Comparison of ENCODE assay signal across 18 cellular contexts in genomic region chr1:172265905-172266304, GRCh38.
"Had no signal": no experiment of that assay in that cellular context is flagged by ENCODE, and none has a peak within 500 bp of the region (broad histone marks: within the 10 kb centered on the region; RNA-seq: fewer than 3 reads in every experiment).

No MANE protein-coding gene starts in this region.

- H3K4me3 ChIP-seq: esophagus muscularis mucosa, gastroesophageal sphincter, mucosa of descending colon, spleen, suprapubic skin, thyroid gland, upper lobe of left lung, vagina had no signal

- H3K4me3 Mint-ChIP-seq: naive thymus-derived CD8-positive, alpha-beta T cell; neural crest cell; stimulated activated naive B cell treated with anti-CD40 and anti-IgM and Interleukin-4, amounts not matched to agents 10 μg/mL and 1 μg/mL and 100 μg/mL, for 72 hours had no signal

- H3K9me3 ChIP-seq: esophagus muscularis mucosa, gastroesophageal sphincter, mucosa of descending colon, suprapubic skin, thyroid gland, upper lobe of left lung, vagina had no signal

- H3K4me1 Mint-ChIP-seq: naive thymus-derived CD8-positive, alpha-beta T cell; stimulated activated naive B cell treated with anti-CD40 and anti-IgM and Interleukin-4, amounts not matched to agents 10 μg/mL and 1 μg/mL and 100 μg/mL, for 72 hours had no signal

- H3K27me3 ChIP-seq: esophagus muscularis mucosa, gastroesophageal sphincter, spleen, suprapubic skin, thyroid gland, upper lobe of left lung, vagina had no signal

- DNase-seq: effector memory CD4-positive, alpha-beta T cell; glutamatergic neuron; islet precursor cell; mucosa of descending colon; naive thymus-derived CD8-positive, alpha-beta T cell; posterior cingulate gyrus; spleen; stimulated activated naive B cell treated with anti-CD40 and anti-IgM and Interleukin-4, amounts not matched to agents 10 μg/mL and 1 μg/mL and 100 μg/mL, for 72 hours; thyroid gland; upper lobe of left lung had no signal

- H3K4me1 ChIP-seq: thyroid gland had no signal

- H3K27ac Mint-ChIP-seq: naive thymus-derived CD8-positive, alpha-beta T cell; stimulated activated naive B cell treated with anti-CD40 and anti-IgM and Interleukin-4, amounts not matched to agents 10 μg/mL and 1 μg/mL and 100 μg/mL, for 72 hours had no signal

- H3K36me3 ChIP-seq: esophagus muscularis mucosa, gastroesophageal sphincter, spleen, suprapubic skin, thyroid gland, upper lobe of left lung, vagina had no signal

- ATAC-seq: gastroesophageal sphincter; left lobe of liver; mucosa of descending colon; naive thymus-derived CD8-positive, alpha-beta T cell; sciatic nerve; stimulated activated naive B cell treated with anti-CD40 and anti-IgM and Interleukin-4, amounts not matched to agents 10 μg/mL and 1 μg/mL and 100 μg/mL, for 72 hours had no signal

- H3K27me3 Mint-ChIP-seq: naive thymus-derived CD8-positive, alpha-beta T cell; stimulated activated naive B cell treated with anti-CD40 and anti-IgM and Interleukin-4, amounts not matched to agents 10 μg/mL and 1 μg/mL and 100 μg/mL, for 72 hours had no signal

- H3K27ac ChIP-seq: epithelial cell of prostate, esophagus muscularis mucosa, gastroesophageal sphincter, spleen, suprapubic skin, thyroid gland, upper lobe of left lung, vagina had no signal
